26 cellular contexts compared by ENCODE assay signal in genomic region chrY:13296176-13296890, GRCh38.
"Had no signal": no experiment of that assay in that cellular context is flagged by ENCODE, and none has a peak within 500 bp of the region (broad histone marks: within the 10 kb centered on the region; RNA-seq: fewer than 3 reads in every experiment).

No MANE protein-coding gene starts in this region.

- H3K27me3 ChIP-seq: colonic mucosa, foreskin keratinocyte, neural progenitor cell, pancreas, stomach, transverse colon had no signal

- H3K4me3 ChIP-seq: colonic mucosa, left ventricle myocardium inferior, lower lobe of right lung, neural progenitor cell, pancreas, stomach, thoracic aorta, transverse colon had no signal

- H3K36me3 Mint-ChIP-seq: neural progenitor cell had no signal

- H3K9ac ChIP-seq: neural progenitor cell had no signal

- H3K9me3 Mint-ChIP-seq: endodermal cell; immature natural killer cell; memory B cell; natural killer cell treated with Interleukin-12 subunit alpha and Interleukin-12 subunit beta and Interleukin-15 and Interleukin-18, amount 100 ng/mL, for 72 hours; neural progenitor cell had no signal

- DNase-seq: colonic mucosa; dermis blood vessel endothelial cell; endodermal cell; erythroblast; foreskin keratinocyte; immature natural killer cell; kidney; left cardiac atrium; left ventricle myocardium inferior; lower lobe of right lung; midbrain; nucleus accumbens; pancreas; right cardiac atrium; small intestine; stimulated activated CD4-positive, alpha-beta T cell treated with anti-CD3 and anti-CD28 coated beads, Interleukin-12 subunit alpha, Interleukin-12 subunit beta, amount 100 ng/mL, for 4 hours; stimulated activated naive CD4-positive, alpha-beta T cell; stomach; substantia nigra; transverse colon had no signal

- H3K4me3 Mint-ChIP-seq: endodermal cell; immature natural killer cell; memory B cell; natural killer cell treated with Interleukin-12 subunit alpha and Interleukin-12 subunit beta and Interleukin-15 and Interleukin-18, amount 100 ng/mL, for 72 hours; neural progenitor cell had no signal

- H3K36me3 ChIP-seq: colonic mucosa, neural progenitor cell, pancreas, thoracic aorta had no signal

- H3K27ac Mint-ChIP-seq: endodermal cell; immature natural killer cell; memory B cell; natural killer cell treated with Interleukin-12 subunit alpha and Interleukin-12 subunit beta and Interleukin-15 and Interleukin-18, amount 100 ng/mL, for 72 hours; neural progenitor cell; progenitor cell of endocrine pancreas had no signal

- H2AFZ ChIP-seq: neural progenitor cell had no signal

- H3K27ac ChIP-seq: colonic mucosa, foreskin keratinocyte, left ventricle myocardium inferior, lower lobe of right lung, neural progenitor cell, pancreas, stomach, thoracic aorta, transverse colon had no signal

- H3K4me1 ChIP-seq: colonic mucosa, foreskin keratinocyte, left ventricle myocardium inferior, lower lobe of right lung, neural progenitor cell, pancreas, stomach, transverse colon had no signal

- H3K9me3 ChIP-seq: colonic mucosa, left ventricle myocardium inferior, lower lobe of right lung, pancreas, stomach, thoracic aorta, transverse colon had no signal

- H3K4me1 Mint-ChIP-seq: endodermal cell, immature natural killer cell, memory B cell, neural progenitor cell had no signal

- H3K27me3 Mint-ChIP-seq: memory B cell; natural killer cell treated with Interleukin-12 subunit alpha and Interleukin-12 subunit beta and Interleukin-15 and Interleukin-18, amount 100 ng/mL, for 72 hours; progenitor cell of endocrine pancreas had no signal

- H3K4me2 ChIP-seq: neural progenitor cell had no signal

- FAIRE-seq: endothelial cell of umbilical vein, kidney, pancreas, small intestine had no signal
